20 cellular contexts compared by ENCODE assay signal in the genomic region with DNA sequence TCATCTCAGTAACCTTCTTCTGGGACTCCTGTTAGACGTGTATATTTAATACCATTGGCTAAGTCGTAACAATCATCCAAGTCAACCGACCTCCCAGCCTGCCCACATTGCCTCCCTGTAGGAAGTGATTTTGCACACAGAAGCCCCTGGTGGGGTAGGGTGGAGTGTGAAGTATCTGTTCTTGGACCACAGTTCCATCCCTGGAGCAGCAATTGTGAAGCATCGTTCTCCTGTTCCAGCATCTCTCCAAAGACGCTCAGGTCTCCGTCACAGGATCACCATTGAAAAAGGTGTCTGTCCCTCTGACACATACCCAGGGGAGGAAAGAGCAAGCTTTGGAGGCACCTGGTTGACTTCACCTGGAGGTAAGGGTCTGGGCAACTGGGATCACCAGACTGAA.
DNase-seq lines count a peak whose midpoint lies in the region; ATAC-seq and TF ChIP-seq lines count a peak whose summit lies in the region.
"Had no signal": no experiment of that assay in that cellular context is flagged by ENCODE, and none has a peak within 500 bp of the region (broad histone marks: within the 10 kb centered on the region; RNA-seq: fewer than 3 reads in every experiment).

No MANE protein-coding gene starts in this region.

- peaks cover 3% of the 10 kb centered on the region for H3K9me3 ChIP-seq in RWPE2 (ENCODE audit: severe bottlenecking)
- H3K9me3 ChIP-seq in neuronal stem cell (replicated peaks in 1 of 2; ENCODE audit: control insufficient read depth in 2 of 2, insufficient read depth in 1 of 2, low read depth in 1 of 2, low read length in 2 of 2) = peaks cover 0 to 1% of the 10 kb centered on the region in 2 donors
- H3K9me3 ChIP-seq: BE2C had no signal

- intact Hi-C loops in dorsolateral prefrontal cortex (cut with DNase I) = no loop called here

- H3K27ac ChIP-seq in RWPE1 (peak overlapping the region; percentile 73), RWPE2 (ENCODE audit: poor library complexity, severe bottlenecking) (peak overlapping the region; percentile 39), epithelial cell of prostate (peak overlapping the region; percentile 64), dorsolateral prefrontal cortex (no peak overlapping the region), neuronal stem cell (replicated peaks; ENCODE audit: low read length) (no peak overlapping the region)
- H3K27ac ChIP-seq: BLaER1 had no signal

- no peak overlapping the region for H3K27ac Mint-ChIP-seq in osteocyte (ENCODE audit: unreplicated experiment)
- H3K27ac Mint-ChIP-seq: CD14-positive monocyte; CD4-positive, alpha-beta memory T cell; CD4-positive, CD25-positive, alpha-beta regulatory T cell; CD8-positive, alpha-beta memory T cell had no signal

- peaks cover 11% of the 10 kb centered on the region for H3K4me1 ChIP-seq in RWPE2 (ENCODE audit: insufficient read depth, poor library complexity, severe bottlenecking)
- no peaks in the 10 kb centered on the region for H3K4me1 ChIP-seq in neuronal stem cell (ENCODE audit: control insufficient read depth in 2 of 2, insufficient read depth in 1 of 2, low read depth in 1 of 2, low read length in 2 of 2)
- H3K4me1 ChIP-seq: BE2C, BLaER1 had no signal

- H3K14ac ChIP-seq in neuronal stem cell (ENCODE audit: low read length) = no peak overlapping the region

- no peaks in the 10 kb centered on the region for H3K79me1 ChIP-seq in neuronal stem cell (ENCODE audit: low read depth, low read length)

- no peak overlapping the region for H4K8ac ChIP-seq in neuronal stem cell (ENCODE audit: low read depth, low read length)

- CTCF ChIA-PET in RWPE1 (lab: Yijun Ruan, JAX) = interaction anchor here (0.5 kb wide), 1 partner anchor 81 kb away, joined by 3 read pairs; no protein-coding TSS in a partner anchor

- no peak overlapping the region for H3K18ac ChIP-seq in neuronal stem cell (ENCODE audit: low read length)

- H3K9ac ChIP-seq in neuronal stem cell (ENCODE audit: low read depth, low read length, poor library complexity) = no peak overlapping the region
- H3K9ac ChIP-seq: BLaER1 had no signal

- no peak overlapping the region for H3K23ac ChIP-seq in neuronal stem cell (ENCODE audit: low read depth, low read length, poor library complexity)

- H2AK5ac ChIP-seq in neuronal stem cell (ENCODE audit: low read depth, low read length) = no peak overlapping the region

- WGBS in neuronal stem cell (ENCODE audit: extremely low coverage in 2 of 2, insufficient read length in 2 of 2, insufficient replicate concordance in 1 of 2), 2 donors = no CpG with 5 or more reads among the region's 6 CpGs

- no peak overlapping the region for H2BK5ac ChIP-seq in neuronal stem cell (ENCODE audit: low read length)

- no peak for ATAC-seq in RWPE2 (ENCODE audit: low read depth)
- ATAC-seq: GM12878 had no signal

- H3K36me3 ChIP-seq in RWPE2 (ENCODE audit: low read depth) = no peaks in the 10 kb centered on the region
- no peaks in the 10 kb centered on the region for H3K36me3 ChIP-seq in neuronal stem cell (replicated peaks in 1 of 2; ENCODE audit: control insufficient read depth in 2 of 2, insufficient read depth in 2 of 2, low read length in 2 of 2)
- H3K36me3 ChIP-seq: BE2C, BLaER1 had no signal

- no peaks in the 10 kb centered on the region for H3K36me3 Mint-ChIP-seq in osteocyte (ENCODE audit: unreplicated experiment)
- H3K36me3 Mint-ChIP-seq: CD14-positive monocyte; CD4-positive, alpha-beta memory T cell; CD4-positive, CD25-positive, alpha-beta regulatory T cell; CD8-positive, alpha-beta memory T cell had no signal

- no peak overlapping the region for H3K4me2 ChIP-seq in neuronal stem cell (ENCODE audit: insufficient read depth, low read length, poor library complexity, severe bottlenecking)
- H3K4me2 ChIP-seq: BLaER1 had no signal

- H3K9me3 Mint-ChIP-seq in osteocyte (ENCODE audit: unreplicated experiment) = peaks cover 11% of the 10 kb centered on the region

- H2AFZ ChIP-seq in neuronal stem cell (ENCODE audit: low read length) = no peak overlapping the region

- no peak overlapping the region for H4K91ac ChIP-seq in neuronal stem cell (ENCODE audit: low read depth, low read length, poor library complexity)

- H2BK15ac ChIP-seq in neuronal stem cell (ENCODE audit: low read length) = no peak overlapping the region

- H2BK12ac ChIP-seq in neuronal stem cell (ENCODE audit: low read length) = no peak overlapping the region

- TF ChIP-seq CTCF in RWPE1 (conservative IDR thresholded peaks at IDR 0.05; ENCODE audit: low read depth) (no peak), RWPE2 (IDR thresholded peaks at IDR 0.05; ENCODE audit: poor library complexity, severe bottlenecking) (no peak), osteocyte (IDR thresholded peaks at IDR 0.05) (no peak), dorsolateral prefrontal cortex (IDR thresholded peaks at IDR 0.05 in 54 of 56, conservative IDR thresholded peaks at IDR 0.05 in 2 of 56; ENCODE audit: low read depth in 1 of 56, partially characterized antibody in 56 of 56) (no peak)

- no peak overlapping the region for H2BK120ac ChIP-seq in neuronal stem cell (ENCODE audit: low read depth, low read length)

- no peaks in the 10 kb centered on the region for H3K27me3 Mint-ChIP-seq in osteocyte (ENCODE audit: unreplicated experiment)

- H3K27me3 ChIP-seq in RWPE2 (ENCODE audit: insufficient read depth, poor library complexity, severe bottlenecking) (no peaks in the 10 kb centered on the region), dorsolateral prefrontal cortex (no peaks in the 10 kb centered on the region), neuronal stem cell (ENCODE audit: control insufficient read depth in 3 of 3, insufficient read depth in 3 of 3, low read depth in 1 of 3, low read length in 3 of 3) (no peaks in the 10 kb centered on the region)
- H3K27me3 ChIP-seq: BE2C, BLaER1 had no signal

- POLR2A ChIA-PET in RWPE1 (lab: Yijun Ruan, JAX; ENCODE audit: low non-redundant PET) = no interaction called here

- no peak overlapping the region for H3K4ac ChIP-seq in neuronal stem cell (ENCODE audit: low read length)

- H3K4me3 Mint-ChIP-seq in osteocyte (ENCODE audit: unreplicated experiment) = no peak overlapping the region
- H3K4me3 Mint-ChIP-seq: CD14-positive monocyte; CD4-positive, alpha-beta memory T cell; CD4-positive, CD25-positive, alpha-beta regulatory T cell; CD8-positive, alpha-beta memory T cell had no signal

- no peak overlapping the region for H3K4me3 ChIP-seq in RWPE2 (ENCODE audit: severe bottlenecking)
- H3K4me3 ChIP-seq in dorsolateral prefrontal cortex = no peak overlapping the region
- H3K4me3 ChIP-seq in neuronal stem cell (ENCODE audit: low read length in 2 of 2) = no peak overlapping the region
- H3K4me3 ChIP-seq: BLaER1, GM12878 had no signal

- H3K4me1 Mint-ChIP-seq in osteocyte (ENCODE audit: unreplicated experiment) = no peaks in the 10 kb centered on the region
- H3K4me1 Mint-ChIP-seq: CD14-positive monocyte; CD4-positive, alpha-beta memory T cell; CD4-positive, CD25-positive, alpha-beta regulatory T cell; CD8-positive, alpha-beta memory T cell had no signal

- DNase-seq in RWPE1 (ENCODE audit: low spot score) (no peak), RWPE2 (ENCODE audit: low spot score) (no peak), epithelial cell of prostate (ENCODE audit: low read depth, low spot score) (no peak), osteocyte (ENCODE audit: extremely low spot score, unreplicated experiment) (peak; percentile 34), dorsolateral prefrontal cortex (no peak), neuronal stem cell (ENCODE audit: low spot score) (no peak), GF-D8 (lab: John Stamatoyannopoulos, UW) (no peak), HCEC 1CT (no peak)
- DNase-seq: 8988T; ACHN; BE2C; C1 segment of cervical spinal cord; CD4-positive, alpha-beta memory T cell; CD4-positive, CD25-positive, alpha-beta regulatory T cell; CD8-positive, alpha-beta memory T cell; COR-L47; DMS79 treated with DMSO at 0.1 percent for 48 hours had no signal

Comparison
In these comparisons a context has a peak if more than half of its experiments do, and no peak if none do; other contexts are left out.
1. H3K27ac ChIP-seq: peak in RWPE1 (single experiment), RWPE2 (single experiment) and epithelial cell of prostate (single experiment); none in dorsolateral prefrontal cortex (0 of 59) and neuronal stem cell (single experiment).